Comparison of ENCODE assay signal across 1 cellular context in genomic region chr3:58998476-58999117, GRCh38.
A peak's percentile ranks its signal among the peaks of the same experiment; 100 is the strongest.
TF ChIP-seq lines count a peak whose summit lies in the region.

No MANE protein-coding gene starts in this region.

TF ChIP-seq in K562, 482 proteins besides CTCF, POLR2A, EP300 and RAD21 (continued from another document and continues in another):
- TF ChIP-seq ELK1 (CRISPR knock-in tag; IDR thresholded peaks at IDR 0.05) (no peak), TRIM28 (IDR thresholded peaks at IDR 0.05) (no peak), ZNF316 (IDR thresholded peaks at IDR 0.05) (peak; percentile 97), ETV5 (CRISPR knock-in tag; IDR thresholded peaks at IDR 0.05; ENCODE audit: low read depth) (no peak), BRD9 (IDR thresholded peaks at IDR 0.05; ENCODE audit: low read depth, partially characterized antibody) (no peak), MEIS2 (IDR thresholded peaks at IDR 0.05; ENCODE audit: partially characterized antibody) (peak; percentile 78), POLR3A (IDR thresholded peaks at IDR 0.05; ENCODE audit: borderline replicate concordance, extremely low read depth, insufficient read depth, insufficient read length) (no peak), GTF3C2 (IDR thresholded peaks at IDR 0.05; ENCODE audit: borderline replicate concordance, extremely low read depth, insufficient read length) (no peak), CGGBP1 (CRISPR knock-in tag; IDR thresholded peaks at IDR 0.05) (no peak), ZNF184 (CRISPR knock-in tag; IDR thresholded peaks at IDR 0.05) (no peak), SAP30 (IDR thresholded peaks at IDR 0.05; ENCODE audit: borderline replicate concordance, insufficient read depth, low read depth, low read length, poor library complexity, severe bottlenecking) (no peak), ESRRA (IDR thresholded peaks at IDR 0.05; ENCODE audit: borderline replicate concordance, low read depth) (no peak), NFXL1 (CRISPR knock-in tag; IDR thresholded peaks at IDR 0.05) (no peak), ZNF644 (tag; IDR thresholded peaks at IDR 0.05; ENCODE audit: low read depth) (peak; percentile 61), MYC (IDR thresholded peaks at IDR 0.05; ENCODE audit: low read depth, low read length) (peak; percentile 61; the same call in 1 of the 2 replicates), MYC (CRISPR knock-in tag; IDR thresholded peaks at IDR 0.05; ENCODE audit: borderline replicate concordance, low read depth) (no peak), MECOM (CRISPR knock-in tag; IDR thresholded peaks at IDR 0.05) (no peak), TFE3 (CRISPR knock-in tag; IDR thresholded peaks at IDR 0.05) (no peak), RNF219 (CRISPR knock-in tag; IDR thresholded peaks at IDR 0.05) (no peak), ZFP1 (CRISPR knock-in tag; IDR thresholded peaks at IDR 0.05) (no peak), FOXJ3 (CRISPR knock-in tag; IDR thresholded peaks at IDR 0.05) (no peak), ZBTB11 (CRISPR knock-in tag; IDR thresholded peaks at IDR 0.05) (no peak), KDM4B (IDR thresholded peaks at IDR 0.05; ENCODE audit: borderline replicate concordance in 2 of 2, low read depth in 1 of 2) (no peak), ZNF384 (IDR thresholded peaks at IDR 0.05; ENCODE audit: low read depth, low read length) (no peak), NKRF (IDR thresholded peaks at IDR 0.05; ENCODE audit: borderline replicate concordance) (no peak), STAT5B (CRISPR knock-in tag; IDR thresholded peaks at IDR 0.05) (no peak), DACH1 (IDR thresholded peaks at IDR 0.05; ENCODE audit: partially characterized antibody) (peak; percentile 74), ZBTB12 (CRISPR knock-in tag; IDR thresholded peaks at IDR 0.05) (no peak), ESRRB (CRISPR knock-in tag; IDR thresholded peaks at IDR 0.05; ENCODE audit: borderline replicate concordance) (no peak), ELF4 (CRISPR knock-in tag; IDR thresholded peaks at IDR 0.05) (no peak), C11orf30 (IDR thresholded peaks at IDR 0.05; ENCODE audit: low read depth) (peak; percentile 92), ZNF79 (CRISPR knock-in tag; IDR thresholded peaks at IDR 0.05; ENCODE audit: low read depth) (no peak), EHMT2 (IDR thresholded peaks at IDR 0.05) (peak; percentile 12; the same call in 1 of the 2 replicates), RBBP5 (IDR thresholded peaks at IDR 0.05; ENCODE audit: borderline replicate concordance, insufficient read depth, low read length, poor library complexity, severe bottlenecking) (peak; percentile 22), HDGF (IDR thresholded peaks at IDR 0.05) (no peak), NR0B1 (IDR thresholded peaks at IDR 0.05; ENCODE audit: partially characterized antibody) (no peak), ZNF561 (CRISPR knock-in tag; conservative IDR thresholded peaks at IDR 0.05) (no peak), FOXK1 (CRISPR knock-in tag; IDR thresholded peaks at IDR 0.05; ENCODE audit: borderline replicate concordance) (no peak), CREB3L1 (IDR thresholded peaks at IDR 0.05; ENCODE audit: borderline replicate concordance, low read depth) (peak; percentile 45; the same call in 1 of the 2 replicates), SNRNP70 (optimal IDR thresholded peaks at IDR 0.05; ENCODE audit: low read depth, low read length) (no peak), ZNF239 (CRISPR knock-in tag; IDR thresholded peaks at IDR 0.05) (no peak), POU5F1 (IDR thresholded peaks at IDR 0.05; ENCODE audit: borderline replicate concordance, low read depth, low read length, partially characterized antibody) (no peak), IRF1 (CRISPR knock-in tag; IDR thresholded peaks at IDR 0.05; ENCODE audit: borderline replicate concordance) (no peak), ZNF175 (CRISPR knock-in tag; IDR thresholded peaks at IDR 0.05; ENCODE audit: low read depth) (peak; percentile 58; the same call in 1 of the 2 replicates), NCOA2 (IDR thresholded peaks at IDR 0.05; ENCODE audit: partially characterized antibody in 2 of 2) (no peak), NBN (IDR thresholded peaks at IDR 0.05; ENCODE audit: low read depth) (no peak), POLR2H (tag; IDR thresholded peaks at IDR 0.05; ENCODE audit: low read depth) (0 out of 2 replicates have a peak, but pooled peaks have one; percentile 24)
